1 cellular context compared by ENCODE assay signal in genomic region chr2:60439219-60439974, GRCh38.
A peak's percentile ranks its signal among the peaks of the same experiment; 100 is the strongest.
TF ChIP-seq lines count a peak whose summit lies in the region.

No MANE protein-coding gene starts in this region.

TF ChIP-seq in HEK293, 187 proteins besides CTCF, POLR2A, EP300 and RAD21 (continued from another document and continues in another):
- TF ChIP-seq ZNF692 (tag by site-specific recombination; IDR thresholded peaks at IDR 0.05): no peak
- TF ChIP-seq ZBTB7A (tag by site-specific recombination; IDR thresholded peaks at IDR 0.05; ENCODE audit: low read depth): no peak
- TF ChIP-seq ZNF266 (tag by site-specific recombination; IDR thresholded peaks at IDR 0.05; ENCODE audit: low read depth): no peak
- TF ChIP-seq ZEB2 (tag by site-specific recombination; IDR thresholded peaks at IDR 0.05): no peak
- TF ChIP-seq ZBTB48 (tag by site-specific recombination; IDR thresholded peaks at IDR 0.05): peak; percentile 64; the same call in 1 of the 2 replicates
- TF ChIP-seq ZFP69B (tag by site-specific recombination; IDR thresholded peaks at IDR 0.05): no peak
- TF ChIP-seq ELK4 (IDR thresholded peaks at IDR 0.05; ENCODE audit: borderline replicate concordance, low read depth, low read length): no peak
- peak; percentile 54 for TF ChIP-seq ZNF335 (tag by site-specific recombination; conservative IDR thresholded peaks at IDR 0.05)
- peak; percentile 26 for TF ChIP-seq GLIS1 (tag by site-specific recombination; IDR thresholded peaks at IDR 0.05)
- TF ChIP-seq ZNF302 (tag by site-specific recombination; IDR thresholded peaks at IDR 0.05; ENCODE audit: low read depth): no peak
- TF ChIP-seq TRIM28 (IDR thresholded peaks at IDR 0.05; ENCODE audit: borderline replicate concordance, low read length): peak; percentile 69; the same call in 1 of the 2 replicates
- TF ChIP-seq ZNF488 (tag by site-specific recombination; IDR thresholded peaks at IDR 0.05): no peak
- TF ChIP-seq ZNF140 (tag by site-specific recombination; IDR thresholded peaks at IDR 0.05): no peak
- no peak for TF ChIP-seq ZNF704 (tag by site-specific recombination; IDR thresholded peaks at IDR 0.05)
- TF ChIP-seq ZNF701 (tag by site-specific recombination; IDR thresholded peaks at IDR 0.05): no peak
- TF ChIP-seq ZNF398 (tag by site-specific recombination; IDR thresholded peaks at IDR 0.05): no peak
- TF ChIP-seq ZBTB49 (tag by site-specific recombination; IDR thresholded peaks at IDR 0.05; ENCODE audit: low read depth): no peak
- TF ChIP-seq AEBP2 (tag by site-specific recombination; IDR thresholded peaks at IDR 0.05; ENCODE audit: borderline replicate concordance): no peak
- TF ChIP-seq ZXDB (tag by site-specific recombination; IDR thresholded peaks at IDR 0.05): peak; percentile 59; the same call in 1 of the 2 replicates
- TF ChIP-seq ZNF560 (tag by site-specific recombination; IDR thresholded peaks at IDR 0.05; ENCODE audit: borderline replicate concordance): no peak
- TF ChIP-seq YY1 (tag by site-specific recombination; IDR thresholded peaks at IDR 0.05): no peak
- no peak for TF ChIP-seq ZNF324 (tag by site-specific recombination; IDR thresholded peaks at IDR 0.05)
- no peak for TF ChIP-seq OSR2 (tag by site-specific recombination; IDR thresholded peaks at IDR 0.05)
- no peak for TF ChIP-seq ZFP37 (tag by site-specific recombination; IDR thresholded peaks at IDR 0.05)
- 0 out of 2 replicates have a peak, but pooled peaks have one; percentile 35 for TF ChIP-seq PRDM10 (tag by site-specific recombination; IDR thresholded peaks at IDR 0.05)
- no peak for TF ChIP-seq MYNN (tag by site-specific recombination; IDR thresholded peaks at IDR 0.05; ENCODE audit: borderline replicate concordance)
- no peak for TF ChIP-seq ZNF629 (tag by site-specific recombination; IDR thresholded peaks at IDR 0.05)
- no peak for TF ChIP-seq ZBTB44 (tag by site-specific recombination; IDR thresholded peaks at IDR 0.05)
- no peak for TF ChIP-seq ZBTB26 (tag by site-specific recombination; optimal IDR thresholded peaks at IDR 0.05)
- TF ChIP-seq KLF17 (tag by site-specific recombination; IDR thresholded peaks at IDR 0.05): no peak
- TF ChIP-seq ZIC2 (tag by site-specific recombination; IDR thresholded peaks at IDR 0.05): peak; percentile 40; the same call in 1 of the 2 replicates
- TF ChIP-seq KLF16 (tag by site-specific recombination; IDR thresholded peaks at IDR 0.05): 0 out of 2 replicates have a peak, but pooled peaks have one; percentile 31
- no peak for TF ChIP-seq PRDM4 (tag by site-specific recombination; IDR thresholded peaks at IDR 0.05)
- TF ChIP-seq IKZF3 (tag by site-specific recombination; IDR thresholded peaks at IDR 0.05): no peak
- no peak for TF ChIP-seq ZNF112 (tag by site-specific recombination; IDR thresholded peaks at IDR 0.05)
- TF ChIP-seq ZNF473 (tag by site-specific recombination; IDR thresholded peaks at IDR 0.05): no peak
- TF ChIP-seq ZNF555 (tag by site-specific recombination; conservative IDR thresholded peaks at IDR 0.05): no peak
- no peak for TF ChIP-seq TCF7L2 (IDR thresholded peaks at IDR 0.05; ENCODE audit: borderline replicate concordance, low read depth, low read length)
